13 cellular contexts compared by ENCODE assay signal in genomic region chr7:20744913-20745587, GRCh38. TPM values are rescaled to one million over a fixed set of nuclear protein-coding genes. Genes with fewer than 3 reads are reported as not detected.
A peak's percentile ranks its signal among the peaks of the same experiment; 100 is the strongest.
DNase-seq lines count a peak whose midpoint lies in the region; ATAC-seq and TF ChIP-seq lines count a peak whose summit lies in the region.
"Had no signal": no experiment of that assay in that cellular context is flagged by ENCODE, and none has a peak within 500 bp of the region (broad histone marks: within the 10 kb centered on the region; RNA-seq: fewer than 3 reads in every experiment).

No MANE protein-coding gene starts in this region.

- H2AFZ ChIP-seq in OCI-LY1 (ENCODE audit: low read length): no peak overlapping the region

- H3K9ac ChIP-seq in OCI-LY1 (ENCODE audit: low read length) (no peak overlapping the region), colonic mucosa (ENCODE audit: low read depth in 2 of 2, low read length in 2 of 2) (no peak overlapping the region)

- no peak overlapping the region for H3K4me3 Mint-ChIP-seq in activated CD4-positive, alpha-beta memory T cell treated with anti-CD3 and anti-CD28 coated beads for 36 hours

- no peaks in the 10 kb centered on the region for H3K36me3 Mint-ChIP-seq in activated CD4-positive, alpha-beta memory T cell treated with anti-CD3 and anti-CD28 coated beads for 36 hours

- intact Hi-C loops in activated CD4-positive, alpha-beta memory T cell treated with anti-CD3 and anti-CD28 coated beads for 36 hours (cut with micrococcal nuclease): no loop called here
- intact Hi-C loops in colonic mucosa (cut with DNase I): no loop called here

- CTCF ChIA-PET in activated CD4-positive, alpha-beta memory T cell treated with anti-CD3 and anti-CD28 coated beads for 36 hours (lab: Charles Lee): no interaction called here
- CTCF ChIA-PET in RWPE1 (lab: Yijun Ruan, JAX): interaction anchor here (0.5 to 0.7 kb wide), 3 partner anchors 31 to 332 kb away, joined by 3 to 4 read pairs (median 4); no protein-coding TSS in a partner anchor

- H3K36me3 ChIP-seq in MG63 (no peaks in the 10 kb centered on the region), OCI-LY1 (ENCODE audit: insufficient read depth, low read length) (no peaks in the 10 kb centered on the region), colonic mucosa (no peaks in the 10 kb centered on the region)
- H3K36me3 ChIP-seq: esophagus muscularis mucosa had no signal

- H3K4me3 ChIP-seq in MG63 (no peak overlapping the region), OCI-LY1 (ENCODE audit: low read depth, low read length, poor library complexity, severe bottlenecking) (no peak overlapping the region), colonic mucosa (no peak overlapping the region)
- H3K4me3 ChIP-seq: esophagus muscularis mucosa had no signal

- no peaks in the 10 kb centered on the region for H3K4me1 Mint-ChIP-seq in activated CD4-positive, alpha-beta memory T cell treated with anti-CD3 and anti-CD28 coated beads for 36 hours (ENCODE audit: low read depth)

- no peaks in the 10 kb centered on the region for H3K27me3 ChIP-seq in MG63
- no peaks in the 10 kb centered on the region; the same call in 1 of the 2 replicates for H3K27me3 ChIP-seq in OCI-LY1 (ENCODE audit: insufficient read depth, low read length)
- H3K27me3 ChIP-seq in foreskin keratinocyte: no peaks in the 10 kb centered on the region
- H3K27me3 ChIP-seq in colonic mucosa: no peaks in the 10 kb centered on the region

- no peaks in the 10 kb centered on the region for H4K20me1 ChIP-seq in OCI-LY1 (ENCODE audit: insufficient read depth, low read length)

- POLR2A ChIA-PET in activated CD4-positive, alpha-beta memory T cell treated with anti-CD3 and anti-CD28 coated beads for 36 hours (lab: Charles Lee): no interaction called here
- POLR2A ChIA-PET in RWPE1 (lab: Yijun Ruan, JAX; ENCODE audit: low non-redundant PET): no interaction called here

- H3K27ac Mint-ChIP-seq in activated CD4-positive, alpha-beta memory T cell treated with anti-CD3 and anti-CD28 coated beads for 36 hours: no peak overlapping the region

- TF ChIP-seq CTCF in OCI-LY1 (IDR thresholded peaks at IDR 0.05; ENCODE audit: low read length): peak; percentile 40; the same call in 1 of the 2 replicates
- TF ChIP-seq CTCF in foreskin keratinocyte (conservative IDR thresholded peaks at IDR 0.05): peak; percentile 48
- TF ChIP-seq CTCF in colonic mucosa (IDR thresholded peaks at IDR 0.05): no peak
- no peak for TF ChIP-seq CTCF in RWPE1 (conservative IDR thresholded peaks at IDR 0.05; ENCODE audit: low read depth)

- DNase-seq in DMS153 (lab: John Stamatoyannopoulos, UW) (peak; percentile 14), MG63 (peak; percentile 7), foreskin keratinocyte (peak; percentile 42 to 67), colonic mucosa (no peak), RWPE1 (ENCODE audit: low spot score) (no peak)
- no peak for DNase-seq in activated CD4-positive, alpha-beta memory T cell treated with anti-CD3 and anti-CD28 coated beads for 36 hours
- DNase-seq: activated CD4-positive, alpha-beta T cell treated with anti-CD3 and anti-CD28 coated beads, Interleukin-2, amount 50 U/mL, for 1 hour; anterior cingulate cortex; right cardiac atrium had no signal

- no peaks in the 10 kb centered on the region for H3K9me2 ChIP-seq in OCI-LY1 (ENCODE audit: low read depth, low read length)

- H3F3A ChIP-seq in OCI-LY1 (ENCODE audit: insufficient read depth, low read length): no peaks in the 10 kb centered on the region

- no peak overlapping the region for H3K4me2 ChIP-seq in OCI-LY1 (ENCODE audit: low read length)

- H3K27me3 Mint-ChIP-seq in activated CD4-positive, alpha-beta memory T cell treated with anti-CD3 and anti-CD28 coated beads for 36 hours: no peaks in the 10 kb centered on the region

- H3K27ac ChIP-seq in OCI-LY1 (ENCODE audit: low read depth, low read length, poor library complexity, severe bottlenecking): no peak overlapping the region
- H3K27ac ChIP-seq in foreskin keratinocyte: no peak overlapping the region
- H3K27ac ChIP-seq in colonic mucosa: no peak overlapping the region
- H3K27ac ChIP-seq in RWPE1: no peak overlapping the region
- H3K27ac ChIP-seq: esophagus muscularis mucosa had no signal

- no peaks in the 10 kb centered on the region for H3K79me2 ChIP-seq in OCI-LY1 (ENCODE audit: insufficient read depth, low read length)

- ATAC-seq in foreskin keratinocyte: peak; percentile 66
- ATAC-seq in GM21825 (IDR thresholded peaks at IDR 0.05; ENCODE audit: unreplicated experiment): no peak
- ATAC-seq: right cardiac atrium had no signal

- H3K9me3 ChIP-seq in MG63: no peaks in the 10 kb centered on the region
- H3K9me3 ChIP-seq in OCI-LY1 (ENCODE audit: low read length): no peaks in the 10 kb centered on the region
- H3K9me3 ChIP-seq in colonic mucosa: no peaks in the 10 kb centered on the region
- H3K9me3 ChIP-seq: esophagus muscularis mucosa had no signal

- no peaks in the 10 kb centered on the region for H3K9me3 Mint-ChIP-seq in activated CD4-positive, alpha-beta memory T cell treated with anti-CD3 and anti-CD28 coated beads for 36 hours

- H3K4me1 ChIP-seq in OCI-LY1 (ENCODE audit: insufficient read depth, low read length, severe bottlenecking) (no peaks in the 10 kb centered on the region), foreskin keratinocyte (peaks cover 4% of the 10 kb centered on the region), colonic mucosa (no peaks in the 10 kb centered on the region)
- H3K4me1 ChIP-seq: esophagus muscularis mucosa had no signal

RNA-seq across cellular contexts. Expression of gene SP8, which starts 41.6 kb away (rescaled TPM):
- 1.5 and 6.5 TPM in 2 replicates for total RNA-seq in MG63 (2014; rRNA removed; shearing (Covaris generic); ENCODE audit: low replicate concordance)
- total RNA-seq in foreskin keratinocyte (not detected in 2 replicates), colonic mucosa (under 1 TPM in 1 of 2 donors, not detected in 1; 0.15 TPM)
- polyA plus RNA-seq in foreskin keratinocyte: not detected in 2 replicates
- not detected for total RNA-seq in activated CD4-positive, alpha-beta memory T cell treated with anti-CD3 and anti-CD28 coated beads for 36 hours
- total RNA-seq: esophagus muscularis mucosa, liver, right cardiac atrium had no signal
- polyA plus RNA-seq: liver, right cardiac atrium had no signal

Comparison
In these comparisons a context has a peak if more than half of its experiments do, and no peak if none do; other contexts are left out.
1. DNase-seq: peak in DMS153 (single experiment), MG63 (single experiment) and foreskin keratinocyte (2 of 2); none in activated CD4-positive, alpha-beta memory T cell treated with anti-CD3 and anti-CD28 coated beads for 36 hours (single experiment), colonic mucosa (single experiment) and RWPE1 (single experiment).
2. CTCF ChIP-seq: peak in OCI-LY1 (single experiment) and foreskin keratinocyte (single experiment); none in colonic mucosa (single experiment) and RWPE1 (single experiment).